Comparison of ENCODE assay signal across 8 cellular contexts in genomic region chrX:108736509-108737479, GRCh38. TPM values are rescaled to one million over a fixed set of nuclear protein-coding genes. Genes with fewer than 3 reads are reported as not detected.
A peak's percentile ranks its signal among the peaks of the same experiment; 100 is the strongest.
DNase-seq lines count a peak whose midpoint lies in the region; ATAC-seq and TF ChIP-seq lines count a peak whose summit lies in the region.

TSS of gene IRS4 (minus strand) at chrX:108736563.

- WGBS in lower leg skin, 2 donors, result 2 to 32% methylated on average over 29 to 62 of the region's 62 CpGs

- DNase-seq in DMS53 treated with DMSO at 0.1 percent for 48 hours (lab: John Stamatoyannopoulos, UW; ENCODE audit: unreplicated experiment), result peak; percentile 63
- DNase-seq in NCI-H1105 (lab: John Stamatoyannopoulos, UW), result peak; percentile 57
- peak; percentile 62 for DNase-seq in endothelial cell (ENCODE audit: low spot score)
- DNase-seq in neural crest cell (ENCODE audit: low read depth, low spot score), result peak; percentile 41
- DNase-seq in effector memory CD8-positive, alpha-beta T cell, result no peak
- DNase-seq in lower leg skin (ENCODE audit: low spot score in 2 of 2), result no peak
- no peak for DNase-seq in Kasumi-1 (lab: John Stamatoyannopoulos, UW)

- TF ChIP-seq POLR2A in lower leg skin (IDR thresholded peaks at IDR 0.05), result no peak

- H3K27me3 Mint-ChIP-seq in endothelial cell (ENCODE audit: unreplicated experiment) (peaks cover 6% of the 10 kb centered on the region), neural crest cell (ENCODE audit: low read depth) (peaks cover 86% of the 10 kb centered on the region)
- peaks cover 6 to 16% of the 10 kb centered on the region in 2 donors for H3K27me3 Mint-ChIP-seq in effector memory CD8-positive, alpha-beta T cell

- no peak within 1 kb of the TSS for H3K4me3 ChIP-seq in lower leg skin (ENCODE audit: low read depth, poor library complexity, severe bottlenecking)

- H3K9me3 Mint-ChIP-seq in endothelial cell (ENCODE audit: unreplicated experiment) (no peaks in the 10 kb centered on the region), neural crest cell (no peaks in the 10 kb centered on the region)
- H3K9me3 Mint-ChIP-seq in effector memory CD8-positive, alpha-beta T cell, result no peaks in the 10 kb centered on the region

- ATAC-seq in effector memory CD8-positive, alpha-beta T cell (replicated peaks), result no peak
- no peak for ATAC-seq in GM21526 (IDR thresholded peaks at IDR 0.05; ENCODE audit: low FRiP score, unreplicated experiment)

- intact Hi-C loops in lower leg skin (cut with DNase I; ENCODE audit: low total_unique reads), result no loop called here

- H3K4me3 Mint-ChIP-seq in endothelial cell (ENCODE audit: unreplicated experiment) (peak within 1 kb of the TSS; percentile 92), neural crest cell (peak within 1 kb of the TSS; percentile 97)
- no peak within 1 kb of the TSS for H3K4me3 Mint-ChIP-seq in effector memory CD8-positive, alpha-beta T cell

- H3K4me1 Mint-ChIP-seq in endothelial cell (ENCODE audit: unreplicated experiment) (no peaks in the 10 kb centered on the region), neural crest cell (peaks cover 20% of the 10 kb centered on the region)
- H3K4me1 Mint-ChIP-seq in effector memory CD8-positive, alpha-beta T cell (ENCODE audit: low read depth in 2 of 2), result no peaks in the 10 kb centered on the region

- H3K27ac Mint-ChIP-seq in endothelial cell (ENCODE audit: unreplicated experiment), result no peak within 1 kb of the TSS
- H3K27ac Mint-ChIP-seq in neural crest cell (ENCODE audit: unreplicated experiment), result no peak within 1 kb of the TSS
- H3K27ac Mint-ChIP-seq in effector memory CD8-positive, alpha-beta T cell, result no peak within 1 kb of the TSS

- TF ChIP-seq CTCF in endothelial cell (IDR thresholded peaks at IDR 0.05; ENCODE audit: unreplicated experiment) (no peak), neural crest cell (conservative IDR thresholded peaks at IDR 0.05) (no peak), lower leg skin (IDR thresholded peaks at IDR 0.05) (no peak)

- no peaks in the 10 kb centered on the region for H3K36me3 Mint-ChIP-seq in endothelial cell (ENCODE audit: low read depth, unreplicated experiment)
- peaks cover 2% of the 10 kb centered on the region for H3K36me3 Mint-ChIP-seq in neural crest cell (ENCODE audit: low read depth)
- H3K36me3 Mint-ChIP-seq in effector memory CD8-positive, alpha-beta T cell (ENCODE audit: insufficient read depth), result no peaks in the 10 kb centered on the region

RNA-seq across cellular contexts. Expression of gene IRS4, which starts in this region (rescaled TPM):
- total RNA-seq in endothelial cell (ENCODE audit: unreplicated experiment) (1.8 TPM), neural crest cell (0.36 and 0.51 TPM in 2 replicates), lower leg skin (1 to 10 TPM in 2 of 4 donors, under 1 TPM in 2; 0.07 to 1.4 (median 1.0) TPM)

Comparison
In these comparisons a context has a peak if more than half of its experiments do, and no peak if none do; other contexts are left out.
1. Peak in DNase-seq in neural crest cell; RNA of the gene not detected or under 1 TPM.
2. DNase-seq: peak in DMS53 treated with DMSO at 0.1 percent for 48 hours (single experiment), NCI-H1105 (single experiment) and endothelial cell (single experiment); none in effector memory CD8-positive, alpha-beta T cell (0 of 3), lower leg skin (0 of 2) and Kasumi-1 (0 of 2).
3. H3K4me3 Mint-ChIP-seq: peak in endothelial cell (single experiment) and neural crest cell (single experiment); none in effector memory CD8-positive, alpha-beta T cell (0 of 2).